In genomic region chr1:27029517-27029916, GRCh38 we compare ENCODE assay signal across 25 cellular contexts.
"Had no signal": no experiment of that assay in that cellular context is flagged by ENCODE, and none has a peak within 500 bp of the region (broad histone marks: within the 10 kb centered on the region; RNA-seq: fewer than 3 reads in every experiment).

No MANE protein-coding gene starts in this region.

- H3K27ac Mint-ChIP-seq: dendritic cell treated with granulocyte-macrophage colony-stimulating factor and Interleukin-4, amounts not matched to agents 40 ng/mL and 50 ng/mL, for 4 days; endodermal cell; natural killer cell; stimulated activated effector memory CD8-positive, alpha-beta T cell treated with anti-CD3 and anti-CD28 coated beads, Interleukin-12 subunit alpha, Interleukin-12 subunit beta, amount 100 ng/mL, for 72 hours had no signal

- H3K9ac ChIP-seq: parathyroid adenoma had no signal

- H3K36me3 Mint-ChIP-seq: natural killer cell; stimulated activated effector memory CD8-positive, alpha-beta T cell treated with anti-CD3 and anti-CD28 coated beads, Interleukin-12 subunit alpha, Interleukin-12 subunit beta, amount 100 ng/mL, for 72 hours had no signal

- H3K4me3 Mint-ChIP-seq: dendritic cell treated with granulocyte-macrophage colony-stimulating factor and Interleukin-4, amounts not matched to agents 40 ng/mL and 50 ng/mL, for 4 days; endodermal cell; natural killer cell; neural crest cell; stimulated activated effector memory CD8-positive, alpha-beta T cell treated with anti-CD3 and anti-CD28 coated beads, Interleukin-12 subunit alpha, Interleukin-12 subunit beta, amount 100 ng/mL, for 72 hours had no signal

- H3K9me3 ChIP-seq: colonic mucosa, gastrocnemius medialis, lower lobe of right lung, prostate gland, right atrium auricular region, sigmoid colon, stomach, transverse colon, vagina had no signal

- H3K27me3 ChIP-seq: colonic mucosa, right atrium auricular region, sigmoid colon, stomach, transverse colon, vagina had no signal

- H3K36me3 ChIP-seq: colonic mucosa, gastrocnemius medialis, lower lobe of right lung, prostate gland, right atrium auricular region, sigmoid colon, stomach, transverse colon, vagina had no signal

- H2AFZ ChIP-seq: parathyroid adenoma had no signal

- H3K79me2 ChIP-seq: parathyroid adenoma had no signal

- DNase-seq: colonic mucosa; effector CD8-positive, alpha-beta T cell; endodermal cell; foreskin fibroblast; gastrocnemius medialis; head of caudate nucleus; left ventricle myocardium superior; lower lobe of right lung; natural killer cell; sigmoid colon; stimulated activated CD4-positive, alpha-beta T cell treated with anti-CD3 and anti-CD28 coated beads, Interleukin-2, amount 100 ng/mL, for 24 hours; stimulated activated CD4-positive, alpha-beta T cell treated with anti-CD3 and anti-CD28 coated beads, Interleukin-4, amount 100 ng/mL, for 24 hours; stimulated activated naive CD4-positive, alpha-beta T cell treated with Interleukin-2 at 50 U/mL for 16 hours; stomach; transverse colon had no signal

- H3K27ac ChIP-seq: colonic mucosa, epithelial cell of prostate, gastrocnemius medialis, lower lobe of right lung, parathyroid adenoma, prostate gland, right atrium auricular region, sigmoid colon, stomach, transverse colon, vagina had no signal

- H3K4me1 Mint-ChIP-seq: natural killer cell had no signal

- FAIRE-seq: keratinocyte had no signal

- H3K4me3 ChIP-seq: colonic mucosa, gastrocnemius medialis, lower lobe of right lung, prostate gland, right atrium auricular region, sigmoid colon, stomach, transverse colon, vagina had no signal

- ATAC-seq: esophagus mucosa; gastrocnemius medialis; left ventricle myocardium superior; lower lobe of right lung; natural killer cell; stimulated activated effector memory CD8-positive, alpha-beta T cell treated with anti-CD3 and anti-CD28 coated beads, Interleukin-12 subunit alpha, Interleukin-12 subunit beta, amount 100 ng/mL, for 72 hours had no signal

- H3K9me3 Mint-ChIP-seq: dendritic cell treated with granulocyte-macrophage colony-stimulating factor and Interleukin-4, amounts not matched to agents 40 ng/mL and 50 ng/mL, for 4 days; endodermal cell; natural killer cell; neural crest cell; stimulated activated effector memory CD8-positive, alpha-beta T cell treated with anti-CD3 and anti-CD28 coated beads, Interleukin-12 subunit alpha, Interleukin-12 subunit beta, amount 100 ng/mL, for 72 hours had no signal
